14 cellular contexts compared by ENCODE assay signal in genomic region chr1:176560681-176561080, GRCh38.
"Had no signal": no experiment of that assay in that cellular context is flagged by ENCODE, and none has a peak within 500 bp of the region (broad histone marks: within the 10 kb centered on the region; RNA-seq: fewer than 3 reads in every experiment).

No MANE protein-coding gene starts in this region.

- H3K4me1 ChIP-seq: left lung, parathyroid adenoma had no signal

- H3K9me3 Mint-ChIP-seq: activated T-helper 2 cell treated with anti-CD3 and anti-CD28 coated beads, Interferon-gamma antibody, Interleukin-2, Interleukin-4, amounts not matched to agents 10 μg/mL and 5 μg/mL and 100 μg/mL, durations not matched to agents 14 hours and 24 hours and 36 hours; natural killer cell; stimulated activated effector memory CD8-positive, alpha-beta T cell treated with anti-CD3 and anti-CD28 coated beads, Interleukin-12 subunit alpha, Interleukin-12 subunit beta, amount 100 ng/mL, for 72 hours; T-helper 1 cell treated with Interleukin-12 subunit alpha and Interleukin-12 subunit beta and Interleukin-4 antibody, amounts not matched to agents 30 μg/mL and 1 μg/mL, for 36 hours had no signal

- DNase-seq: activated CD4-positive, alpha-beta T cell treated with anti-CD3 and anti-CD28 coated beads, Interleukin-2, amount 50 U/mL, for 48 hours; activated naive CD4-positive, alpha-beta T cell treated with anti-CD3 and anti-CD28 coated beads, Interleukin-2, amount 50 U/mL, for 16 hours; cortex of kidney; effector CD8-positive, alpha-beta T cell; left lung; natural killer cell; retina; tibial artery; WERI-Rb-1 had no signal

- H3K27ac ChIP-seq: left lung, neutrophil, parathyroid adenoma, tibial artery, WERI-Rb-1 had no signal

- H3K9ac ChIP-seq: parathyroid adenoma had no signal

- H3K4me3 ChIP-seq: left lung, tibial artery had no signal

- H3K27ac Mint-ChIP-seq: activated T-helper 2 cell treated with anti-CD3 and anti-CD28 coated beads, Interferon-gamma antibody, Interleukin-2, Interleukin-4, amounts not matched to agents 10 μg/mL and 5 μg/mL and 100 μg/mL, durations not matched to agents 14 hours and 24 hours and 36 hours; natural killer cell; stimulated activated effector memory CD8-positive, alpha-beta T cell treated with anti-CD3 and anti-CD28 coated beads, Interleukin-12 subunit alpha, Interleukin-12 subunit beta, amount 100 ng/mL, for 72 hours; T-helper 1 cell treated with Interleukin-12 subunit alpha and Interleukin-12 subunit beta and Interleukin-4 antibody, amounts not matched to agents 30 μg/mL and 1 μg/mL, for 36 hours had no signal

- H3K4me1 Mint-ChIP-seq: natural killer cell; stimulated activated effector memory CD8-positive, alpha-beta T cell treated with anti-CD3 and anti-CD28 coated beads, Interleukin-12 subunit alpha, Interleukin-12 subunit beta, amount 100 ng/mL, for 72 hours had no signal

- H3K27me3 ChIP-seq: neutrophil had no signal

- H3K9me3 ChIP-seq: left lung, neutrophil, tibial artery had no signal

- H3K36me3 ChIP-seq: left lung, neutrophil, tibial artery, WERI-Rb-1 had no signal

- H3K4me3 Mint-ChIP-seq: natural killer cell; stimulated activated effector memory CD8-positive, alpha-beta T cell treated with anti-CD3 and anti-CD28 coated beads, Interleukin-12 subunit alpha, Interleukin-12 subunit beta, amount 100 ng/mL, for 72 hours; T-helper 1 cell treated with Interleukin-12 subunit alpha and Interleukin-12 subunit beta and Interleukin-4 antibody, amounts not matched to agents 30 μg/mL and 1 μg/mL, for 36 hours had no signal

- H3K36me3 Mint-ChIP-seq: natural killer cell; stimulated activated effector memory CD8-positive, alpha-beta T cell treated with anti-CD3 and anti-CD28 coated beads, Interleukin-12 subunit alpha, Interleukin-12 subunit beta, amount 100 ng/mL, for 72 hours had no signal

- ATAC-seq: left lung; natural killer cell; stimulated activated effector memory CD8-positive, alpha-beta T cell treated with anti-CD3 and anti-CD28 coated beads, Interleukin-12 subunit alpha, Interleukin-12 subunit beta, amount 100 ng/mL, for 72 hours had no signal
